In genomic region chr18:34003687-34004086, GRCh38 we compare ENCODE assay signal across 31 cellular contexts.
"Had no signal": no experiment of that assay in that cellular context is flagged by ENCODE, and none has a peak within 500 bp of the region (broad histone marks: within the 10 kb centered on the region; RNA-seq: fewer than 3 reads in every experiment).

No MANE protein-coding gene starts in this region.

- FAIRE-seq: bronchial epithelial cell had no signal

- H3K4me1 Mint-ChIP-seq: activated naive CD8-positive, alpha-beta T cell treated with anti-CD3 and anti-CD28 coated beads, Interleukin-2, amount 50 U/mL, for 24 hours had no signal

- H3K4me3 Mint-ChIP-seq: activated CD8-positive, alpha-beta T cell treated with anti-CD3 and anti-CD28 coated beads for 36 hours; activated naive CD8-positive, alpha-beta T cell treated with anti-CD3 and anti-CD28 coated beads, Interleukin-2, amount 50 U/mL, for 24 hours; activated T-helper 1 cell treated with anti-CD3 and anti-CD28 coated beads, Interleukin-12 subunit alpha, Interleukin-12 subunit beta, Interleukin-2, Interleukin-4 antibody, amounts not matched to agents 30 ng/mL and 10 ng/mL and 1 ng/mL, durations not matched to agents 14 hours and 24 hours and 36 hours had no signal

- H3K27ac Mint-ChIP-seq: activated CD8-positive, alpha-beta T cell treated with anti-CD3 and anti-CD28 coated beads for 36 hours; activated naive CD4-positive, alpha-beta T cell treated with anti-CD3 and anti-CD28 coated beads, Interleukin-2, amount 50 U/mL, for 72 hours; activated naive CD8-positive, alpha-beta T cell treated with anti-CD3 and anti-CD28 coated beads, Interleukin-2, amount 50 U/mL, for 24 hours; activated T-helper 1 cell treated with anti-CD3 and anti-CD28 coated beads, Interleukin-12 subunit alpha, Interleukin-12 subunit beta, Interleukin-2, Interleukin-4 antibody, amounts not matched to agents 30 ng/mL and 10 ng/mL and 1 ng/mL, durations not matched to agents 14 hours and 24 hours and 36 hours had no signal

- H3K4me3 ChIP-seq: ascending aorta, body of pancreas, SJCRH30 had no signal

- H3K27ac ChIP-seq: ascending aorta, body of pancreas, SJCRH30, VCaP had no signal

- H3K27me3 ChIP-seq: ascending aorta, body of pancreas, SJCRH30 had no signal

- H3K4me1 ChIP-seq: ascending aorta, body of pancreas, SJCRH30 had no signal

- H3K27me3 Mint-ChIP-seq: activated CD8-positive, alpha-beta T cell treated with anti-CD3 and anti-CD28 coated beads for 36 hours; activated naive CD8-positive, alpha-beta T cell treated with anti-CD3 and anti-CD28 coated beads, Interleukin-2, amount 50 U/mL, for 24 hours had no signal

- DNase-seq: activated CD4-positive, alpha-beta T cell treated with anti-CD3 and anti-CD28 coated beads for 4 hours; activated CD8-positive, alpha-beta memory T cell treated with anti-CD3 and anti-CD28 coated beads, Interleukin-2, amount 50 U/mL, for 48 hours; activated CD8-positive, alpha-beta T cell treated with anti-CD3 and anti-CD28 coated beads for 36 hours; activated effector memory CD4-positive, alpha-beta T cell treated with Interleukin-2 at 50 U/mL for 16 hours; activated naive CD4-positive, alpha-beta T cell treated with Interleukin-2 at 50 U/mL for 16 hours; activated naive CD8-positive, alpha-beta T cell treated with anti-CD3 and anti-CD28 coated beads, Interleukin-2, amount 50 U/mL, for 24 hours; activated T-cell treated with anti-CD3 and anti-CD28 coated beads, Interleukin-2, amount 50 U/mL, for 1 hour; amniotic stem cell; body of pancreas; central memory CD4-positive, alpha-beta T cell; KG1; NCI-H1092; NCI-H1417; NCI-H1930; NCI-H2107; NCI-H2171 treated with DMSO at 0.1 percent for 48 hours; NCI-H345; NCI-H510A; NCI-H526 treated with DMSO at 0.1 percent for 48 hours; NCI-H82; NK-92 treated with Interleukin-12 subunit alpha and Interleukin-12 subunit beta, amount 100 ng/mL, for 24 hours; OCI-M1; RPMI8226; SJCRH30; SK-N-SH; T-helper 1 cell had no signal

- H3K36me3 ChIP-seq: ascending aorta, SJCRH30 had no signal

- H3K9ac ChIP-seq: SK-N-SH had no signal

- H3K9me3 ChIP-seq: ascending aorta, body of pancreas, SJCRH30, SK-N-SH had no signal

- H3K4me2 ChIP-seq: SK-N-SH had no signal
